20 cellular contexts compared by ENCODE assay signal in genomic region chr2:212359425-212360067, GRCh38.
DNase-seq lines count a peak whose midpoint lies in the region; TF ChIP-seq lines count a peak whose summit lies in the region.
"Had no signal": no experiment of that assay in that cellular context is flagged by ENCODE, and none has a peak within 500 bp of the region (broad histone marks: within the 10 kb centered on the region; RNA-seq: fewer than 3 reads in every experiment).

No MANE protein-coding gene starts in this region.

- H3K27me3 Mint-ChIP-seq in chondrocyte (ENCODE audit: low read depth) (no peaks in the 10 kb centered on the region), MCF 10A (ENCODE audit: insufficient read depth, unreplicated experiment) (peaks cover 61% of the 10 kb centered on the region)
- H3K27me3 Mint-ChIP-seq: CD4-positive, alpha-beta memory T cell; naive thymus-derived CD8-positive, alpha-beta T cell had no signal

- no peaks in the 10 kb centered on the region for H3K9me3 Mint-ChIP-seq in chondrocyte (ENCODE audit: low read depth)
- H3K9me3 Mint-ChIP-seq in MCF 10A (ENCODE audit: unreplicated experiment): no peaks in the 10 kb centered on the region

- intact Hi-C loops in MCF 10A (cut with micrococcal nuclease): no loop called here

- peak; percentile 47 for DNase-seq in Ammon's horn (ENCODE audit: low spot score)
- DNase-seq in DMS53 treated with DMSO at 0.1 percent for 48 hours (lab: John Stamatoyannopoulos, UW; ENCODE audit: unreplicated experiment): peak; percentile 21
- DNase-seq in SW480 (ENCODE audit: low spot score): peak; percentile 37
- DNase-seq in midbrain (lab: John Stamatoyannopoulos, UW): peak; percentile 41
- no peak for DNase-seq in cerebellar nuclear complex (lab: John Stamatoyannopoulos, UW)
- DNase-seq in chondrocyte (ENCODE audit: low spot score): no peak
- no peak for DNase-seq in MCF 10A (ENCODE audit: unreplicated experiment)
- DNase-seq in NCI-H128 (lab: John Stamatoyannopoulos, UW; ENCODE audit: unreplicated experiment): no peak
- DNase-seq: CD4-positive, alpha-beta memory T cell; effector memory CD4-positive, alpha-beta T cell; EL; GOT3; immature natural killer cell; lower lobe of right lung; naive thymus-derived CD8-positive, alpha-beta T cell; NCI-H1930; NCI-H524; PC-9; stimulated activated naive CD4-positive, alpha-beta T cell; upper lobe of left lung had no signal

- TF ChIP-seq CTCF in chondrocyte (IDR thresholded peaks at IDR 0.05) (no peak), MCF 10A (IDR thresholded peaks at IDR 0.05; ENCODE audit: unreplicated experiment) (no peak)

- H3K4me1 Mint-ChIP-seq in chondrocyte (ENCODE audit: low read depth): peaks cover 7% of the 10 kb centered on the region
- H3K4me1 Mint-ChIP-seq in MCF 10A (ENCODE audit: insufficient read depth, unreplicated experiment): no peaks in the 10 kb centered on the region
- H3K4me1 Mint-ChIP-seq: CD4-positive, alpha-beta memory T cell; immature natural killer cell; naive thymus-derived CD8-positive, alpha-beta T cell had no signal

- POLR2A ChIA-PET in MCF 10A (lab: Yijun Ruan, JAX): no interaction called here

- BruUV-seq in MCF 10A (replicated peaks; lab: Mats Ljungman, UMichigan): no TSS peak

- H3K4me3 Mint-ChIP-seq in chondrocyte (ENCODE audit: unreplicated experiment): no peak overlapping the region
- no peak overlapping the region for H3K4me3 Mint-ChIP-seq in MCF 10A (ENCODE audit: unreplicated experiment)
- H3K4me3 Mint-ChIP-seq: CD4-positive, alpha-beta memory T cell; immature natural killer cell; naive thymus-derived CD8-positive, alpha-beta T cell had no signal

- CTCF ChIA-PET in MCF 10A (lab: Yijun Ruan, JAX): interaction anchor here (0.6 kb wide), 1 partner anchor 700 kb away, joined by 3 read pairs; no protein-coding TSS in a partner anchor

- no peaks in the 10 kb centered on the region for H3K36me3 Mint-ChIP-seq in chondrocyte (ENCODE audit: low read depth)
- H3K36me3 Mint-ChIP-seq in MCF 10A (ENCODE audit: insufficient read depth, unreplicated experiment): no peaks in the 10 kb centered on the region
- H3K36me3 Mint-ChIP-seq: CD4-positive, alpha-beta memory T cell; immature natural killer cell; naive thymus-derived CD8-positive, alpha-beta T cell had no signal

- H3K27ac Mint-ChIP-seq in chondrocyte (ENCODE audit: unreplicated experiment): no peak overlapping the region
- H3K27ac Mint-ChIP-seq in MCF 10A (ENCODE audit: low read depth, unreplicated experiment): no peak overlapping the region
- H3K27ac Mint-ChIP-seq: CD4-positive, alpha-beta memory T cell; immature natural killer cell; naive thymus-derived CD8-positive, alpha-beta T cell had no signal

Comparison
In these comparisons a context has a peak if more than half of its experiments do, and no peak if none do; other contexts are left out.
1. DNase-seq: peak in Ammon's horn (single experiment), DMS53 treated with DMSO at 0.1 percent for 48 hours (single experiment), SW480 (single experiment) and midbrain (single experiment); none in cerebellar nuclear complex (0 of 2), chondrocyte (single experiment), MCF 10A (single experiment) and NCI-H128 (single experiment).